ENCODE assay signal across 8 cellular contexts in the genomic region with DNA sequence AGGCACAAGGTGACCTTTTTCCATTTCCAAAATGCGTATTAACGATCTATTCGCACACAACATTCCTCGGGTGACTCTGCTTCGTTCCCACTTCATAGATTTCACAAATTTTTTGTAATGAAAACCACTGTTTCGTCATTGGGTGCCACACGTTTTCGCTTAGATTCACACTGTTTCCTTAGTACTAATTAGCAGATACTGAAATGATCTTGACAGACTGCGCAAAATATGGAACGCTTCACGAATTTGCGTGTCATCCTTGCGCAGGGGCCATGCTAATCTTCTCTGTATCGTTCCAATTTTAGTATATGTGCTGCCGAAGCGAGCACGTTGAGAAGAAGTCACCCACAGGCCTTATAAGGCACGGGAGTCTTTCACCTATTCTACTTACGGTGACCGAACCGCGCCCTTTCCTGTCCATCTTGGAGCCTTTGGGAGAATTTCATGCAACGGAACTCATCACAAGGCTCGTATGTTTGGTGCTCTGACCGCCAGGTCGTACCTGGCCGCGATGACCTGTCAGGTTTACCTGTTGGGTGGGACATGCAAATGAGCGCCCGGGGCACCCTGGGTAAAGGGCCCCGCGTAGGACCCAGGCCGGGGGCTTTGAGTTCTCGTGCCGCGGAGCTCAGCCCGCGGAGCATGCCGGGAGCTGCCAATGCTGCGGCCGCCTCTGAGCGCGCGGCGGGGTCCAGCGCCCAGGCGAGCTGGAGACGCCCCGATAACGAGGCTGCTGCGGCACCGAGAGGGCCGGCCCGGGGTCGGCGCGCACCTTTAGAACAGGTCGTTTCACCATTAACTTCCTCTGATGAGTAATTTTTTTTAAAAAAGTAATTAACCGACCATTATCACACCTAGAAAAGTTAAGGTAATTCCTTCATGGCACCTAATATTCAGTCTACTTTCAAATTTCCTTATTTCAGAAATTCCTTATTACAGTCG. TPM values are rescaled to one million over a fixed set of nuclear protein-coding genes. Genes with fewer than 3 reads are reported as not detected.
DNase-seq lines count a peak whose midpoint lies in the region; ATAC-seq and TF ChIP-seq lines count a peak whose summit lies in the region.

A gene (minus strand): TSS at position 329 of the 942 bp plus-strand sequence.

- H3K9me3 Mint-ChIP-seq in activated naive CD8-positive, alpha-beta T cell treated with anti-CD3 and anti-CD28 coated beads, Interleukin-2, amount 10 ng/mL, durations not matched to agents 7 days and 5 days: no peaks in the 10 kb centered on the region

- H3K4me3 ChIP-seq in NB4 (ENCODE audit: low read depth, low read length) (peak within 1 kb of the TSS; percentile 70), parathyroid adenoma (ENCODE audit: low read depth, low read length) (peak within 1 kb of the TSS; percentile 80), tibial artery (peak within 1 kb of the TSS; percentile 73 to 83)

- H3K4me2 ChIP-seq in parathyroid adenoma (ENCODE audit: low read length): peak within 1 kb of the TSS; percentile 51

- H3K9me3 ChIP-seq in parathyroid adenoma (ENCODE audit: control insufficient read depth, low read length) (no peaks in the 10 kb centered on the region), tibial artery (no peaks in the 10 kb centered on the region)

- peak within 1 kb of the TSS; percentile 83 for H3K9ac ChIP-seq in parathyroid adenoma

- peaks cover 1% of the 10 kb centered on the region for H3K36me3 Mint-ChIP-seq in activated naive CD8-positive, alpha-beta T cell treated with anti-CD3 and anti-CD28 coated beads, Interleukin-2, amount 10 ng/mL, durations not matched to agents 7 days and 5 days

- intact Hi-C loops in Right ventricle myocardium superior (cut with DNase I) (loop anchor here (5.0 kb wide), 1 partner anchor 51 kb away; no protein-coding TSS in a partner anchor), tibial artery (cut with DNase I; ENCODE audit: low total_unique reads) (loop anchor here (2.0 to 5.0 kb wide), 2 partner anchors 49 to 126 kb away; a partner anchor contains a TSS)

- peaks cover 38% of the 10 kb centered on the region for H3K4me1 Mint-ChIP-seq in activated naive CD8-positive, alpha-beta T cell treated with anti-CD3 and anti-CD28 coated beads, Interleukin-2, amount 10 ng/mL, durations not matched to agents 7 days and 5 days

- DNase-seq in GM10248 (ENCODE audit: extremely low spot score) (peak; percentile 83), NB4 (ENCODE audit: low read depth) (peak; percentile 88), Right ventricle myocardium superior (peak; percentile 91), tibial artery (peak; percentile 69 to 91)
- DNase-seq in activated naive CD8-positive, alpha-beta T cell treated with anti-CD3 and anti-CD28 coated beads, Interleukin-2, amount 10 ng/mL, durations not matched to agents 7 days and 5 days: peak; percentile 88

- CTCF ChIA-PET in GM10248 (lab: Yijun Ruan, JAX): interaction anchor here (0.9 to 1.6 kb wide), 3 partner anchors 35 to 130 kb away, joined by 3 to 5 read pairs (median 3); no protein-coding TSS in a partner anchor

- H3K27ac ChIP-seq in parathyroid adenoma: peak within 1 kb of the TSS; percentile 92
- peak within 1 kb of the TSS; percentile 86 to 89 for H3K27ac ChIP-seq in tibial artery

- H3K27me3 ChIP-seq in parathyroid adenoma (ENCODE audit: control insufficient read depth, insufficient read depth, low read length) (no peaks in the 10 kb centered on the region), tibial artery (no peaks in the 10 kb centered on the region)

- H3K27ac Mint-ChIP-seq in activated naive CD8-positive, alpha-beta T cell treated with anti-CD3 and anti-CD28 coated beads, Interleukin-2, amount 10 ng/mL, durations not matched to agents 7 days and 5 days: peak within 1 kb of the TSS; percentile 99

- ATAC-seq in HG02571 (IDR thresholded peaks at IDR 0.05; ENCODE audit: unreplicated experiment) (peak; percentile 61), SK-N-SH treated with all-trans-retinoic acid at 6 μM for 48 hours (peak; percentile 88), Right ventricle myocardium superior (ENCODE audit: poor library complexity) (peak; percentile 94)
- peak; percentile 86 for ATAC-seq in activated naive CD8-positive, alpha-beta T cell treated with anti-CD3 and anti-CD28 coated beads, Interleukin-2, amount 10 ng/mL, durations not matched to agents 7 days and 5 days (ENCODE audit: low read depth)

- peaks cover 8% of the 10 kb centered on the region for H3K4me1 ChIP-seq in parathyroid adenoma
- peaks cover 0 to 18% (median 3%) of the 10 kb centered on the region in 4 donors for H3K4me1 ChIP-seq in tibial artery

- no peak for TF ChIP-seq POLR2A in NB4 (IDR thresholded peaks at IDR 0.05; ENCODE audit: extremely low read depth, insufficient read length)

- H3K36me3 ChIP-seq in parathyroid adenoma (ENCODE audit: control insufficient read depth, insufficient read depth, low read length) (no peaks in the 10 kb centered on the region), tibial artery (no peaks in the 10 kb centered on the region)

- POLR2A ChIA-PET in GM10248 (lab: Yijun Ruan, JAX): no interaction called here
- POLR2A ChIA-PET in activated naive CD8-positive, alpha-beta T cell treated with anti-CD3 and anti-CD28 coated beads, Interleukin-2, amount 10 ng/mL, durations not matched to agents 7 days and 5 days (lab: Charles Lee): interaction anchor here (0.8 to 1.5 kb wide), 5 partner anchors 42 to 127 kb away, joined by 3 to 8 read pairs (median 3); no protein-coding TSS in a partner anchor

- no peaks in the 10 kb centered on the region for H3K79me2 ChIP-seq in parathyroid adenoma

- H3K4me3 Mint-ChIP-seq in activated naive CD8-positive, alpha-beta T cell treated with anti-CD3 and anti-CD28 coated beads, Interleukin-2, amount 10 ng/mL, durations not matched to agents 7 days and 5 days: peak within 1 kb of the TSS; percentile 90

- H2AFZ ChIP-seq in parathyroid adenoma: peak within 1 kb of the TSS; percentile 93

- H3K27me3 Mint-ChIP-seq in activated naive CD8-positive, alpha-beta T cell treated with anti-CD3 and anti-CD28 coated beads, Interleukin-2, amount 10 ng/mL, durations not matched to agents 7 days and 5 days: peaks cover 7% of the 10 kb centered on the region

- TF ChIP-seq CTCF in GM10248 (IDR thresholded peaks at IDR 0.05; ENCODE audit: control extremely low read depth, extremely low read depth, low read depth, missing control alignments) (no peak), NB4 (IDR thresholded peaks at IDR 0.05; ENCODE audit: low read depth, low read length) (no peak), parathyroid adenoma (IDR thresholded peaks at IDR 0.05) (no peak), tibial artery (IDR thresholded peaks at IDR 0.05) (no peak)

TF ChIP-seq in SK-N-SH treated with all-trans-retinoic acid at 6 μM for 48 hours, 23 proteins besides CTCF, POLR2A, EP300 and RAD21:
- TF ChIP-seq ZC3H10 (CRISPR knock-in tag; IDR thresholded peaks at IDR 0.05): no peak
- no peak for TF ChIP-seq ZNF8 (CRISPR knock-in tag; IDR thresholded peaks at IDR 0.05)
- TF ChIP-seq ZFP30 (CRISPR knock-in tag; IDR thresholded peaks at IDR 0.05): no peak
- TF ChIP-seq OSR1 (CRISPR knock-in tag; IDR thresholded peaks at IDR 0.05): no peak
- TF ChIP-seq ZNF565 (CRISPR knock-in tag; conservative IDR thresholded peaks at IDR 0.05; ENCODE audit: low read depth): no peak
- TF ChIP-seq ESRRG (CRISPR knock-in tag; IDR thresholded peaks at IDR 0.05): no peak
- TF ChIP-seq, protein P1, sequence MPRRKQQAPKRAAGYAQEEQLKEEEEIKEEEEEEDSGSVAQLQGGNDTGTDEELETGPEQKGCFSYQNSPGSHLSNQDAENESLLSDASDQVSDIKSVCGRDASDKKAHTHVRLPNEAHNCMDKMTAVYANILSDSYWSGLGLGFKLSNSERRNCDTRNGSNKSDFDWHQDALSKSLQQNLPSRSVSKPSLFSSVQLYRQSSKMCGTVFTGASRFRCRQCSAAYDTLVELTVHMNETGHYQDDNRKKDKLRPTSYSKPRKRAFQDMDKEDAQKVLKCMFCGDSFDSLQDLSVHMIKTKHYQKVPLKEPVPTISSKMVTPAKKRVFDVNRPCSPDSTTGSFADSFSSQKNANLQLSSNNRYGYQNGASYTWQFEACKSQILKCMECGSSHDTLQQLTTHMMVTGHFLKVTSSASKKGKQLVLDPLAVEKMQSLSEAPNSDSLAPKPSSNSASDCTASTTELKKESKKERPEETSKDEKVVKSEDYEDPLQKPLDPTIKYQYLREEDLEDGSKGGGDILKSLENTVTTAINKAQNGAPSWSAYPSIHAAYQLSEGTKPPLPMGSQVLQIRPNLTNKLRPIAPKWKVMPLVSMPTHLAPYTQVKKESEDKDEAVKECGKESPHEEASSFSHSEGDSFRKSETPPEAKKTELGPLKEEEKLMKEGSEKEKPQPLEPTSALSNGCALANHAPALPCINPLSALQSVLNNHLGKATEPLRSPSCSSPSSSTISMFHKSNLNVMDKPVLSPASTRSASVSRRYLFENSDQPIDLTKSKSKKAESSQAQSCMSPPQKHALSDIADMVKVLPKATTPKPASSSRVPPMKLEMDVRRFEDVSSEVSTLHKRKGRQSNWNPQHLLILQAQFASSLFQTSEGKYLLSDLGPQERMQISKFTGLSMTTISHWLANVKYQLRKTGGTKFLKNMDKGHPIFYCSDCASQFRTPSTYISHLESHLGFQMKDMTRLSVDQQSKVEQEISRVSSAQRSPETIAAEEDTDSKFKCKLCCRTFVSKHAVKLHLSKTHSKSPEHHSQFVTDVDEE (CRISPR knock-in tag; IDR thresholded peaks at IDR 0.05): no peak
- 0 out of 2 replicates have a peak, but pooled peaks have one; percentile 13 for TF ChIP-seq TCF4 (CRISPR knock-in tag; IDR thresholded peaks at IDR 0.05; ENCODE audit: borderline replicate concordance)
- TF ChIP-seq, protein P2, sequence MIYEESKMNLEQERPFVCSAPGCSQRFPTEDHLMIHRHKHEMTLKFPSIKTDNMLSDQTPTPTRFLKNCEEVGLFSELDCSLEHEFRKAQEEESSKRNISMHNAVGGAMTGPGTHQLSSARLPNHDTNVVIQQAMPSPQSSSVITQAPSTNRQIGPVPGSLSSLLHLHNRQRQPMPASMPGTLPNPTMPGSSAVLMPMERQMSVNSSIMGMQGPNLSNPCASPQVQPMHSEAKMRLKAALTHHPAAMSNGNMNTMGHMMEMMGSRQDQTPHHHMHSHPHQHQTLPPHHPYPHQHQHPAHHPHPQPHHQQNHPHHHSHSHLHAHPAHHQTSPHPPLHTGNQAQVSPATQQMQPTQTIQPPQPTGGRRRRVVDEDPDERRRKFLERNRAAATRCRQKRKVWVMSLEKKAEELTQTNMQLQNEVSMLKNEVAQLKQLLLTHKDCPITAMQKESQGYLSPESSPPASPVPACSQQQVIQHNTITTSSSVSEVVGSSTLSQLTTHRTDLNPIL (CRISPR knock-in tag; IDR thresholded peaks at IDR 0.05; ENCODE audit: low read depth): no peak

RNA-seq across cellular contexts. Expression of the gene that starts here (rescaled TPM):
- total RNA-seq in activated naive CD8-positive, alpha-beta T cell treated with anti-CD3 and anti-CD28 coated beads, Interleukin-2, amount 10 ng/mL, durations not matched to agents 7 days and 5 days: not detected
- total RNA-seq in Right ventricle myocardium superior: not detected

Comparison
In these comparisons a context has a peak if more than half of its experiments do, and no peak if none do; other contexts are left out.
1. Peak in every context shown above with its lines: DNase-seq, ATAC-seq, H3K4me3 ChIP-seq and H3K27ac ChIP-seq.
2. Peak in DNase-seq and ATAC-seq in activated naive CD8-positive, alpha-beta T cell treated with anti-CD3 and anti-CD28 coated beads, Interleukin-2, amount 10 ng/mL, durations not matched to agents 7 days and 5 days; RNA of the gene not detected or under 1 TPM.
3. Peak in DNase-seq and ATAC-seq in Right ventricle myocardium superior; RNA of the gene not detected or under 1 TPM.